In genomic region chr18:64090876-64091275, GRCh38 we compare ENCODE assay signal across 20 cellular contexts.
DNase-seq lines count a peak whose midpoint lies in the region; ATAC-seq lines count a peak whose summit lies in the region.
"Had no signal": no experiment of that assay in that cellular context is flagged by ENCODE, and none has a peak within 500 bp of the region (broad histone marks: within the 10 kb centered on the region; RNA-seq: fewer than 3 reads in every experiment).

No MANE protein-coding gene starts in this region.

- ATAC-seq in GM18858 (IDR thresholded peaks at IDR 0.05; ENCODE audit: unreplicated experiment) (peak; percentile 51), GM21447 (IDR thresholded peaks at IDR 0.05; ENCODE audit: unreplicated experiment) (peak; percentile 48), HG03095 (IDR thresholded peaks at IDR 0.05; ENCODE audit: unreplicated experiment) (peak; percentile 56), GM21515 (IDR thresholded peaks at IDR 0.05; ENCODE audit: unreplicated experiment) (no peak), GM21526 (IDR thresholded peaks at IDR 0.05; ENCODE audit: low FRiP score, unreplicated experiment) (no peak)
- ATAC-seq: natural killer cell had no signal

- DNase-seq in HPDE6-E6E7 (ENCODE audit: extremely low spot score) (peak; percentile 3), superior temporal gyrus (ENCODE audit: extremely low spot score) (no peak), C1 segment of cervical spinal cord (lab: John Stamatoyannopoulos, UW) (no peak)
- DNase-seq: activated CD4-positive, alpha-beta T cell treated with anti-CD3 and anti-CD28 coated beads, Interleukin-2, amount 50 U/mL, for 48 hours; CD4-positive, CD25-positive, alpha-beta regulatory T cell; DMS79 treated with DMSO at 0.1 percent for 48 hours; Kasumi-1; natural killer cell; NCI-H1105 treated with DMSO at 0.1 percent for 48 hours; NCI-H2107; NCI-H526; pancreas; SHP77 treated with DMSO at 0.1 percent for 48 hours; stimulated activated CD4-positive, alpha-beta T cell treated with anti-CD3 and anti-CD28 coated beads, Interleukin-1b, Interleukin-23, amount 100 ng/mL, for 48 hours; WERI-Rb-1 had no signal

Comparison
In these comparisons a context has a peak if more than half of its experiments do, and no peak if none do; other contexts are left out.
1. ATAC-seq: peak in GM18858 (single experiment), GM21447 (single experiment) and HG03095 (single experiment); none in GM21515 (single experiment) and GM21526 (single experiment).